In genomic region chr3:43960448-43960840, GRCh38 we compare ENCODE assay signal across 17 cellular contexts.
DNase-seq lines count a peak whose midpoint lies in the region; ATAC-seq and TF ChIP-seq lines count a peak whose summit lies in the region.
"Had no signal": no experiment of that assay in that cellular context is flagged by ENCODE, and none has a peak within 500 bp of the region (broad histone marks: within the 10 kb centered on the region; RNA-seq: fewer than 3 reads in every experiment).

No MANE protein-coding gene starts in this region.

- peaks cover 19% of the 10 kb centered on the region for H3K4me1 ChIP-seq in OCI-LY7 (ENCODE audit: insufficient read depth, low read length, poor library complexity, severe bottlenecking)
- H3K4me1 ChIP-seq: psoas muscle had no signal

- intact Hi-C loops in Calu3 (cut with micrococcal nuclease; ENCODE audit: unreplicated experiment) (no loop called here), OCI-LY7 (cut with micrococcal nuclease; ENCODE audit: unreplicated experiment) (no loop called here)

- peaks cover 68% of the 10 kb centered on the region for H3K27me3 Mint-ChIP-seq in Calu3 (ENCODE audit: unreplicated experiment)

- POLR2A ChIA-PET in OCI-LY7 (lab: Charles Lee), result interaction anchor here (0.6 kb wide), 1 partner anchor 56 kb away, joined by 7 read pairs; no protein-coding TSS in a partner anchor

- no peak for TF ChIP-seq CTCF in Calu3 (IDR thresholded peaks at IDR 0.05; ENCODE audit: unreplicated experiment)
- TF ChIP-seq CTCF in HL-60 (IDR thresholded peaks at IDR 0.05; ENCODE audit: insufficient read depth, low read length), result no peak
- TF ChIP-seq CTCF in brain microvascular endothelial cell (IDR thresholded peaks at IDR 0.05; ENCODE audit: low read depth, low read length, missing control alignments), result no peak
- no peak for TF ChIP-seq CTCF in OCI-LY7 (conservative IDR thresholded peaks at IDR 0.05; ENCODE audit: low read length)

- no peak overlapping the region for H3K4me3 Mint-ChIP-seq in Calu3 (ENCODE audit: low read depth, unreplicated experiment)
- H3K4me3 Mint-ChIP-seq: activated CD4-positive, alpha-beta memory T cell treated with anti-CD3 and anti-CD28 coated beads, Interleukin-2, amount 10 ng/mL, durations not matched to agents 7 days and 5 days; B cell; central memory CD8-positive, alpha-beta T cell had no signal

- H3K4me1 Mint-ChIP-seq in Calu3 (ENCODE audit: low read depth, unreplicated experiment), result no peaks in the 10 kb centered on the region
- H3K4me1 Mint-ChIP-seq: central memory CD8-positive, alpha-beta T cell had no signal

- CTCF ChIA-PET in Calu3 (lab: Charles Lee) (no interaction called here), OCI-LY7 (lab: Charles Lee; ENCODE audit: unreplicated experiment) (no interaction called here)

- H3K27me3 ChIP-seq in HL-60 (ENCODE audit: insufficient read depth, poor library complexity, severe bottlenecking) (no peaks in the 10 kb centered on the region), brain microvascular endothelial cell (replicated peaks) (no peaks in the 10 kb centered on the region)

- in situ Hi-C loops in brain microvascular endothelial cell (cut with HindIII; ENCODE audit: low pct_ligation_motif_present, low sequenced_read_pairs), result no loop called here

- H3K79me2 ChIP-seq in OCI-LY7 (ENCODE audit: insufficient read depth, low read depth, low read length), result no peaks in the 10 kb centered on the region

- H2AFZ ChIP-seq in OCI-LY7 (ENCODE audit: low read length), result no peak overlapping the region

- DNase-seq in Calu3, result peak; percentile 38
- peak; percentile 64 to 73 for DNase-seq in HL-60 (ENCODE audit: low read depth in 1 of 2, low spot score in 1 of 2)
- DNase-seq in NCI-H524 (lab: John Stamatoyannopoulos, UW), result peak; percentile 80 to 93
- DNase-seq in brain microvascular endothelial cell, result peak; percentile 25
- no peak for DNase-seq in NCI-H1694 (lab: John Stamatoyannopoulos, UW)
- DNase-seq in stimulated activated CD4-positive, alpha-beta T cell treated with anti-CD3 and anti-CD28 coated beads, Interleukin-4, amount 100 ng/mL, for 4 hours, result no peak
- DNase-seq in OCI-LY7 (ENCODE audit: low spot score), result no peak
- DNase-seq: activated CD4-positive, alpha-beta memory T cell treated with anti-CD3 and anti-CD28 coated beads, Interleukin-2, amount 10 ng/mL, durations not matched to agents 7 days and 5 days; activated naive CD4-positive, alpha-beta T cell; erythroblast; psoas muscle; stimulated activated CD4-positive, alpha-beta T cell treated with anti-CD3 and anti-CD28 coated beads, Interleukin-2, amount 100 ng/mL, for 48 hours; stimulated activated naive CD4-positive, alpha-beta T cell treated with Interleukin-2 at 50 U/mL for 16 hours; T-helper 1 cell had no signal

- no peaks in the 10 kb centered on the region for H3K9me2 ChIP-seq in OCI-LY7 (ENCODE audit: insufficient read depth, low read length)

- H3K9me3 Mint-ChIP-seq in Calu3 (ENCODE audit: low read depth, unreplicated experiment), result no peaks in the 10 kb centered on the region
- H3K9me3 Mint-ChIP-seq: activated CD4-positive, alpha-beta memory T cell treated with anti-CD3 and anti-CD28 coated beads, Interleukin-2, amount 10 ng/mL, durations not matched to agents 7 days and 5 days; central memory CD8-positive, alpha-beta T cell had no signal

- ATAC-seq in GM19324 (IDR thresholded peaks at IDR 0.05; ENCODE audit: low FRiP score, unreplicated experiment), result no peak
- ATAC-seq: psoas muscle had no signal

- H3K36me3 ChIP-seq in brain microvascular endothelial cell (replicated peaks), result no peaks in the 10 kb centered on the region
- H3K36me3 ChIP-seq in OCI-LY7 (ENCODE audit: insufficient read depth, low read length), result no peaks in the 10 kb centered on the region

- H3K36me3 Mint-ChIP-seq in Calu3 (ENCODE audit: insufficient read depth, unreplicated experiment), result no peaks in the 10 kb centered on the region

- H3K4me3 ChIP-seq in HL-60 (replicated peaks; ENCODE audit: insufficient read depth, low read length) (no peak overlapping the region), brain microvascular endothelial cell (ENCODE audit: low read depth, low read length) (no peak overlapping the region), OCI-LY7 (ENCODE audit: low read depth, low read length, poor library complexity, severe bottlenecking) (no peak overlapping the region)
- H3K4me3 ChIP-seq: psoas muscle had no signal

- H3K4me2 ChIP-seq in OCI-LY7 (ENCODE audit: low read length), result no peak overlapping the region

- no peaks in the 10 kb centered on the region for H4K20me1 ChIP-seq in OCI-LY7 (ENCODE audit: insufficient read depth, low read length)

- no peaks in the 10 kb centered on the region for H3K9me3 ChIP-seq in OCI-LY7 (ENCODE audit: low read length)
- H3K9me3 ChIP-seq: psoas muscle had no signal

- H3K27ac Mint-ChIP-seq in Calu3 (ENCODE audit: unreplicated experiment), result no peak overlapping the region
- H3K27ac Mint-ChIP-seq: activated CD4-positive, alpha-beta memory T cell treated with anti-CD3 and anti-CD28 coated beads, Interleukin-2, amount 10 ng/mL, durations not matched to agents 7 days and 5 days; B cell had no signal

- BruUV-seq in Calu3 (replicated peaks; lab: Mats Ljungman, UMichigan), result no TSS peak
- no TSS peak for BruUV-seq in OCI-LY7 (replicated peaks; lab: Mats Ljungman, UMichigan)

- H3K27ac ChIP-seq in HL-60 (replicated peaks), result no peak overlapping the region
- no peak overlapping the region for H3K27ac ChIP-seq in brain microvascular endothelial cell
- H3K27ac ChIP-seq in OCI-LY7 (ENCODE audit: low read depth, low read length, poor library complexity, severe bottlenecking), result no peak overlapping the region
- H3K27ac ChIP-seq: psoas muscle had no signal

Comparison
In these comparisons a context has a peak if more than half of its experiments do, and no peak if none do; other contexts are left out.
1. DNase-seq: peak in Calu3 (single experiment), HL-60 (2 of 2), NCI-H524 (2 of 2) and brain microvascular endothelial cell (single experiment); none in NCI-H1694 (single experiment), stimulated activated CD4-positive, alpha-beta T cell treated with anti-CD3 and anti-CD28 coated beads, Interleukin-4, amount 100 ng/mL, for 4 hours (0 of 2) and OCI-LY7 (single experiment).